8 cellular contexts compared by ENCODE assay signal in the genomic region with DNA sequence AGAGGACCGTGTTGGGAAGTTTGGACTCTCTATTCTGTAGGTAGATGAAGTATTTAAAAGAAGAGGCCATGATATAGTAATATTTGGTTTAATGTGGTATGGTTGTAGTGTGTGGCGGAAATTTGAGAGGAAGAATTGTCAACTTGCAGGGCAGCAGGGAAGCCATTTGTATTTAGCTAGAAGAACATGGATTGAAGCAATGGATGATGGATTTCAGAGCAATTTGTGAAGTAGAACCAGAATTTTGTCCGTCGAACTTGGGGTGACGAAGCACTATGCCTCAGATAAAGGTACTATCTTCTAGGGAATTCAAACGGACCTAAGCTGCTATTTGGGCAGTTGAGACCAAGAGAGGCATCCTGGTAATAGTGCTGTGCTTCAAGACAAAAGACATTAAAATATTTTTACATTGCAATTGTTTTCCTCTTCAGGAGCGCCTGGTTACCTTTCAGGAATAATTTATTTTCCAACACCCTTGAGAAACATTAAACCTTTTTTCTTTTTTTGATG. TPM values are rescaled to one million over a fixed set of nuclear protein-coding genes. Genes with fewer than 3 reads are reported as not detected.
DNase-seq lines count a peak whose midpoint lies in the region; ATAC-seq, FAIRE-seq and TF ChIP-seq lines count a peak whose summit lies in the region.

No MANE protein-coding gene starts in this region.

- H2AFZ ChIP-seq in GM12878 (ENCODE audit: control insufficient read depth, low read depth, low read length), result peak overlapping the region; percentile 99

- peak overlapping the region; percentile 47; the same call in 1 of the 2 replicates for H3K4me2 ChIP-seq in GM12878 (ENCODE audit: control insufficient read depth, insufficient read depth)

- ATAC-seq in HG03175 (IDR thresholded peaks at IDR 0.05; ENCODE audit: unreplicated experiment) (peak; percentile 2), GM12878 (no peak; the same call in 2 of the 3 replicates), esophagus mucosa (no peak), GM19035 (IDR thresholded peaks at IDR 0.05; ENCODE audit: unreplicated experiment) (no peak)
- no peak for ATAC-seq in natural killer cell treated with Interleukin-12 subunit alpha and Interleukin-12 subunit beta and Interleukin-15 and Interleukin-18, amount 100 ng/mL, for 72 hours

- no peak overlapping the region for H3K9ac ChIP-seq in GM12878 (ENCODE audit: control insufficient read depth, insufficient read depth, low read length)

- no peak overlapping the region for H3K27ac ChIP-seq in CD4-positive, alpha-beta memory T cell (ENCODE audit: low read depth, low read length)
- H3K27ac ChIP-seq in GM12878 (ENCODE audit: control insufficient read depth, insufficient read depth), result peak overlapping the region; percentile 57

- H3K27ac Mint-ChIP-seq in CD4-positive, alpha-beta memory T cell, result peak overlapping the region; percentile 69 to 99 (median 94)
- H3K27ac Mint-ChIP-seq in natural killer cell treated with Interleukin-12 subunit alpha and Interleukin-12 subunit beta and Interleukin-15 and Interleukin-18, amount 100 ng/mL, for 72 hours, result peak overlapping the region; percentile 88 to 89

- POLR2A ChIA-PET in CD4-positive, alpha-beta memory T cell (lab: Charles Lee; ENCODE audit: partially characterized antibody), result interaction anchor here (0.9 to 5.5 kb wide), 18 partner anchors 9 to 925 kb away, joined by 3 to 50 read pairs (median 5); partner anchors contain the start of genes ACTR1A, ARL3, CNNM2 and OGA
- POLR2A ChIA-PET in GM12878 (lab: Charles Lee), result interaction anchor here (0.5 to 4.0 kb wide), 9 partner anchors 11 to 1791 kb away, joined by 3 to 41 read pairs (median 3); partner anchors contain the start of genes ARL3 and SFXN2

- H3K36me3 ChIP-seq in CD4-positive, alpha-beta memory T cell (ENCODE audit: insufficient read depth, low read length), result no peaks in the 10 kb centered on the region
- no peaks in the 10 kb centered on the region; a peak in 1 of 4 replicates for H3K36me3 ChIP-seq in GM12878 (ENCODE audit: control insufficient read depth in 2 of 2, insufficient read depth in 2 of 2, low read length in 1 of 2)

- SMC1A ChIA-PET in GM12878 (lab: Charles Lee; ENCODE audit: uncharacterized antibody, unreplicated experiment), result interaction anchor here (0.7 to 2.5 kb wide), 11 partner anchors 9 to 170 kb away, joined by 3 to 6 read pairs (median 3); no protein-coding TSS in a partner anchor

- no peak for TF ChIP-seq CTCF in GM12878 (IDR thresholded peaks at IDR 0.05 in 2 of 3, conservative IDR thresholded peaks at IDR 0.05 in 1 of 3; ENCODE audit: control insufficient read depth in 2 of 3, extremely low read depth in 1 of 3, insufficient read depth in 1 of 3, low read depth in 3 of 3, low read length in 3 of 3)

- no peaks in the 10 kb centered on the region for H3K27me3 Mint-ChIP-seq in CD4-positive, alpha-beta memory T cell
- no peaks in the 10 kb centered on the region for H3K27me3 Mint-ChIP-seq in natural killer cell treated with Interleukin-12 subunit alpha and Interleukin-12 subunit beta and Interleukin-15 and Interleukin-18, amount 100 ng/mL, for 72 hours

- peaks cover 0 to 4% (median 0%) of the 10 kb centered on the region in 8 donors for H3K9me3 Mint-ChIP-seq in CD4-positive, alpha-beta memory T cell
- H3K9me3 Mint-ChIP-seq in natural killer cell treated with Interleukin-12 subunit alpha and Interleukin-12 subunit beta and Interleukin-15 and Interleukin-18, amount 100 ng/mL, for 72 hours, result peaks cover 5% of the 10 kb centered on the region

- CTCF ChIA-PET in CD4-positive, alpha-beta memory T cell (lab: Charles Lee; ENCODE audit: partially characterized antibody), result interaction anchor here (0.7 to 2.7 kb wide), 5 partner anchors 9 to 175 kb away, joined by 3 to 14 read pairs (median 3); partner anchors contain the start of gene CNNM2
- CTCF ChIA-PET in GM12878 (lab: Yijun Ruan, JAX), result interaction anchor here (0.6 to 5.6 kb wide), 13 partner anchors 10 to 502 kb away, joined by 3 to 35 read pairs (median 3); no protein-coding TSS in a partner anchor

- no peak for FAIRE-seq in GM12878 (lab: Jason Lieb, UNC)

- H3K4me1 Mint-ChIP-seq in CD4-positive, alpha-beta memory T cell, result peaks cover 27 to 44% (median 36%) of the 10 kb centered on the region in 4 donors
- peaks cover 21 to 43% of the 10 kb centered on the region in 2 donors for H3K4me1 Mint-ChIP-seq in natural killer cell treated with Interleukin-12 subunit alpha and Interleukin-12 subunit beta and Interleukin-15 and Interleukin-18, amount 100 ng/mL, for 72 hours (ENCODE audit: low read depth in 2 of 2)

- no peak for TF ChIP-seq EP300 in GM12878 (IDR thresholded peaks at IDR 0.05; ENCODE audit: borderline replicate concordance in 1 of 2, control insufficient read depth in 1 of 2, low read depth in 2 of 2, low read length in 2 of 2)

- H4K20me1 ChIP-seq in GM12878 (ENCODE audit: control insufficient read depth, insufficient read depth), result no peaks in the 10 kb centered on the region

- peaks cover 34% of the 10 kb centered on the region for H3K79me2 ChIP-seq in GM12878 (ENCODE audit: control insufficient read depth, insufficient read depth, low read length)

- peak overlapping the region in 1 of 2 donors; percentile 1 for H3K4me3 ChIP-seq in CD4-positive, alpha-beta memory T cell (ENCODE audit: low read length in 2 of 2)
- no peak overlapping the region for H3K4me3 ChIP-seq in GM12878

- peaks cover under 1 to 8% of the 10 kb centered on the region in 2 donors for H3K36me3 Mint-ChIP-seq in CD4-positive, alpha-beta memory T cell
- peaks cover 11% of the 10 kb centered on the region for H3K36me3 Mint-ChIP-seq in natural killer cell treated with Interleukin-12 subunit alpha and Interleukin-12 subunit beta and Interleukin-15 and Interleukin-18, amount 100 ng/mL, for 72 hours

- no peak for DNase-seq in CD4-positive, alpha-beta memory T cell
- DNase-seq in GM12878 (ENCODE audit: low read depth, low spot score) (peak; percentile 12), COR-L47 (lab: John Stamatoyannopoulos, UW) (no peak), inferior parietal cortex (ENCODE audit: extremely low spot score) (no peak)
- no peak for DNase-seq in natural killer cell treated with Interleukin-12 subunit alpha and Interleukin-12 subunit beta and Interleukin-15 and Interleukin-18, amount 100 ng/mL, for 72 hours (ENCODE audit: low spot score)

- peak overlapping the region; percentile 90 to 99 (median 96) for H3K4me3 Mint-ChIP-seq in CD4-positive, alpha-beta memory T cell
- H3K4me3 Mint-ChIP-seq in natural killer cell treated with Interleukin-12 subunit alpha and Interleukin-12 subunit beta and Interleukin-15 and Interleukin-18, amount 100 ng/mL, for 72 hours, result peak overlapping the region; percentile 93

- H3K27me3 ChIP-seq in CD4-positive, alpha-beta memory T cell (ENCODE audit: insufficient read depth, low read length), result no peaks in the 10 kb centered on the region
- no peaks in the 10 kb centered on the region for H3K27me3 ChIP-seq in GM12878 (replicated peaks in 1 of 2; ENCODE audit: control insufficient read depth in 2 of 2, insufficient read depth in 2 of 2, low read length in 1 of 2)

- RAD21 ChIA-PET in GM12878 (lab: Charles Lee; ENCODE audit: unreplicated experiment), result interaction anchor here (0.5 to 2.1 kb wide), 7 partner anchors 8 to 307 kb away, joined by 3 to 16 read pairs (median 4); partner anchors contain the start of genes ARL3 and SFXN2

- BruUV-seq in GM12878 (replicated peaks; lab: Mats Ljungman, UMichigan), result no TSS peak

- TF ChIP-seq POLR2A in GM12878 (IDR thresholded peaks at IDR 0.05; ENCODE audit: low read depth, low read length), result no peak

- in situ Hi-C loops in GM12878 (cut with MboI), result no loop called here

- peaks cover 35% of the 10 kb centered on the region for H3K4me1 ChIP-seq in CD4-positive, alpha-beta memory T cell (ENCODE audit: insufficient read depth, low read length)
- H3K4me1 ChIP-seq in GM12878 (ENCODE audit: control insufficient read depth, insufficient read depth, low read length), result 0 out of 2 replicates have a peak, but pooled peaks cover 6% of the 10 kb centered on the region

- no peaks in the 10 kb centered on the region for H3K9me3 ChIP-seq in CD4-positive, alpha-beta memory T cell (ENCODE audit: control insufficient read depth in 1 of 2, low read length in 2 of 2)
- no peaks in the 10 kb centered on the region for H3K9me3 ChIP-seq in GM12878 (replicated peaks; ENCODE audit: control insufficient read depth, insufficient read depth, low read length)

- 14% methylated on average over 7 of the region's 7 CpGs for WGBS in GM12878 (ENCODE audit: insufficient coverage, insufficient replicate concordance, low lambda C conversion rate, missing lambda C conversion rate)

- intact Hi-C loops in CD4-positive, alpha-beta memory T cell (cut with micrococcal nuclease), result loop anchor here (1.0 to 5.0 kb wide), 7 partner anchors 29 to 653 kb away; partner anchors contain the start of genes ACTR1A, ARL3, ATP5MK and BORCS7
- intact Hi-C loops in GM12878 (cut with micrococcal nuclease; ENCODE audit: unreplicated experiment), result no loop called here

- no peak for TF ChIP-seq RAD21 in GM12878 (IDR thresholded peaks at IDR 0.05; ENCODE audit: insufficient read depth, low read depth, low read length)

RNA-seq across cellular contexts. Expression of gene WBP1L, which starts 0.6 kb away (rescaled TPM):
- total RNA-seq in CD4-positive, alpha-beta memory T cell, result 10 to 100 TPM; 39.3 to 41.1 TPM
- 10 to 100 TPM; 25.7 to 34.3 TPM for polyA plus RNA-seq in CD4-positive, alpha-beta memory T cell
- total RNA-seq in GM12878 (2013; cell fraction: nucleolus; rRNA removed), result 15.7 and 16.8 TPM in 2 replicates
- total RNA-seq in GM12878 (2014; rRNA removed) (12.7 and 18.8 TPM in 2 replicates), GM12878 (2014; rRNA removed; fragmentation: Illumina TruSeq; extraction: Trizol) (10.3 and 10.5 TPM in 2 replicates), GM12878 (2021) (16.9 and 19.8 TPM in 2 replicates), esophagus mucosa (19.6 TPM)
- 7.8 TPM for polyA plus RNA-seq in GM12878 (2011; ENCODE audit: low read depth)
- polyA plus RNA-seq in GM12878 (2011; rRNA removed) (11.3 and 13.9 TPM in 2 replicates), GM12878 (2014; fragmentation: Illumina TruSeq; extraction: Trizol) (10.0 and 14.5 TPM in 2 replicates), GM12878 (2014; fragmentation: Nextera tagmentation; extraction: Ambion mirVana) (10 to 100 TPM in 1 of 2 experiments, 1 to 10 TPM in 1; 3.7 to 10.7 TPM), GM12878 (2014; rRNA removed) (16.6 and 17.4 TPM in 2 replicates), GM12878 (2016; fragmentation: Nextera tagmentation; extraction: Ambion mirVana) (1 to 10 TPM; 9.3 to 9.4 TPM)
- polyA plus RNA-seq in GM12878 (2011; cell fraction: cytosol; rRNA removed), result 22.6 and 24.9 TPM in 2 replicates
- 10.3 and 11.4 TPM in 2 replicates for polyA plus RNA-seq in GM12878 (2011; cell fraction: nucleus; rRNA removed)
- polyA plus RNA-seq in GM12878 (2012), result 13.5 and 15.6 TPM in 2 replicates
- polyA minus RNA-seq in GM12878 (2011; rRNA and poly(A)+ RNA removed), result 24.7 and 41.3 TPM in 2 replicates
- 10.1 and 12.2 TPM in 2 replicates for polyA minus RNA-seq in GM12878 (2011; cell fraction: cytosol; rRNA and poly(A)+ RNA removed)
- 4.2 and 7.3 TPM in 2 replicates for polyA minus RNA-seq in GM12878 (2011; cell fraction: nucleus; rRNA and poly(A)+ RNA removed)
- total RNA-seq in natural killer cell treated with Interleukin-12 subunit alpha and Interleukin-12 subunit beta and Interleukin-15 and Interleukin-18, amount 100 ng/mL, for 72 hours, result 10 to 100 TPM; 21.0 to 33.1 TPM

RNA-seq across cellular contexts. Expression of gene SFXN2, which starts 28.7 kb away (rescaled TPM):
- 10 to 100 TPM; 20.2 to 21.7 TPM for total RNA-seq in CD4-positive, alpha-beta memory T cell
- polyA plus RNA-seq in CD4-positive, alpha-beta memory T cell, result 10 to 100 TPM in 1 of 2 donors, 1 to 10 TPM in 1; 9.5 to 11.4 TPM
- 38.8 and 43.9 TPM in 2 replicates for total RNA-seq in GM12878 (2013; cell fraction: nucleolus; rRNA removed)
- total RNA-seq in GM12878 (2014; rRNA removed) (11.9 and 13.8 TPM in 2 replicates), GM12878 (2014; rRNA removed; fragmentation: Illumina TruSeq; extraction: Trizol) (14.9 and 17.5 TPM in 2 replicates), GM12878 (2021) (16.8 and 22.1 TPM in 2 replicates), esophagus mucosa (10.6 TPM)
- 7.3 TPM for polyA plus RNA-seq in GM12878 (2011; ENCODE audit: low read depth)
- polyA plus RNA-seq in GM12878 (2011; rRNA removed) (16.3 and 21.6 TPM in 2 replicates), GM12878 (2014; fragmentation: Illumina TruSeq; extraction: Trizol) (16.1 and 19.5 TPM in 2 replicates), GM12878 (2014; fragmentation: Nextera tagmentation; extraction: Ambion mirVana) (1 to 10 TPM; 8.8 to 9.6 TPM), GM12878 (2014; rRNA removed) (17.2 and 22.5 TPM in 2 replicates), GM12878 (2016; fragmentation: Nextera tagmentation; extraction: Ambion mirVana) (10 to 100 TPM; 19.9 to 20.5 TPM)
- 23.8 and 25.9 TPM in 2 replicates for polyA plus RNA-seq in GM12878 (2011; cell fraction: cytosol; rRNA removed)
- polyA plus RNA-seq in GM12878 (2011; cell fraction: nucleus; rRNA removed), result 33.6 and 41.0 TPM in 2 replicates
- polyA plus RNA-seq in GM12878 (2012), result 7.6 and 8.9 TPM in 2 replicates
- polyA minus RNA-seq in GM12878 (2011; rRNA and poly(A)+ RNA removed), result 25.4 and 31.7 TPM in 2 replicates
- 8.3 and 11.5 TPM in 2 replicates for polyA minus RNA-seq in GM12878 (2011; cell fraction: cytosol; rRNA and poly(A)+ RNA removed)
- polyA minus RNA-seq in GM12878 (2011; cell fraction: nucleus; rRNA and poly(A)+ RNA removed), result 20.9 and 40.1 TPM in 2 replicates
- 10 to 100 TPM; 13.2 to 39.6 TPM for total RNA-seq in natural killer cell treated with Interleukin-12 subunit alpha and Interleukin-12 subunit beta and Interleukin-15 and Interleukin-18, amount 100 ng/mL, for 72 hours

RNA-seq across cellular contexts. Expression of gene ARL3, which starts 28.9 kb away (rescaled TPM):
- 1 to 10 TPM; 3.7 to 4.0 TPM for total RNA-seq in CD4-positive, alpha-beta memory T cell
- 1 to 10 TPM; 5.8 to 7.3 TPM for polyA plus RNA-seq in CD4-positive, alpha-beta memory T cell
- total RNA-seq in GM12878 (2013; cell fraction: nucleolus; rRNA removed), result 4.6 and 5.9 TPM in 2 replicates
- total RNA-seq in GM12878 (2014; rRNA removed) (4.9 and 6.2 TPM in 2 replicates), GM12878 (2014; rRNA removed; fragmentation: Illumina TruSeq; extraction: Trizol) (6.6 and 7.2 TPM in 2 replicates), GM12878 (2021) (7.7 TPM in 2 replicates), esophagus mucosa (3.3 TPM)
- 7.7 TPM for polyA plus RNA-seq in GM12878 (2011; ENCODE audit: low read depth)
- polyA plus RNA-seq in GM12878 (2011; rRNA removed) (11.3 and 14.0 TPM in 2 replicates), GM12878 (2014; fragmentation: Illumina TruSeq; extraction: Trizol) (10.6 and 13.7 TPM in 2 replicates), GM12878 (2014; fragmentation: Nextera tagmentation; extraction: Ambion mirVana) (10 to 100 TPM; 21.0 to 26.1 TPM), GM12878 (2014; rRNA removed) (8.5 and 9.7 TPM in 2 replicates), GM12878 (2016; fragmentation: Nextera tagmentation; extraction: Ambion mirVana) (10 to 100 TPM; 21.9 to 22.2 TPM)
- polyA plus RNA-seq in GM12878 (2011; cell fraction: cytosol; rRNA removed), result 5.5 and 5.8 TPM in 2 replicates
- polyA plus RNA-seq in GM12878 (2011; cell fraction: nucleus; rRNA removed), result 4.3 and 5.0 TPM in 2 replicates
- 8.5 and 8.9 TPM in 2 replicates for polyA plus RNA-seq in GM12878 (2012)
- 4.1 and 5.1 TPM in 2 replicates for polyA minus RNA-seq in GM12878 (2011; rRNA and poly(A)+ RNA removed)
- polyA minus RNA-seq in GM12878 (2011; cell fraction: cytosol; rRNA and poly(A)+ RNA removed), result 1.9 and 2.3 TPM in 2 replicates
- 1.5 and 3.3 TPM in 2 replicates for polyA minus RNA-seq in GM12878 (2011; cell fraction: nucleus; rRNA and poly(A)+ RNA removed)
- total RNA-seq in natural killer cell treated with Interleukin-12 subunit alpha and Interleukin-12 subunit beta and Interleukin-15 and Interleukin-18, amount 100 ng/mL, for 72 hours, result 1 to 10 TPM; 3.0 to 4.5 TPM
